ENCODE assay signal across 16 cellular contexts in genomic region chrX:7993873-7994272, GRCh38.
DNase-seq lines count a peak whose midpoint lies in the region; ATAC-seq and TF ChIP-seq lines count a peak whose summit lies in the region.
"Had no signal": no experiment of that assay in that cellular context is flagged by ENCODE, and none has a peak within 500 bp of the region (broad histone marks: within the 10 kb centered on the region; RNA-seq: fewer than 3 reads in every experiment).

No MANE protein-coding gene starts in this region.

- no peak for ATAC-seq in IMR-90 (ENCODE audit: low read depth)
- ATAC-seq in foreskin keratinocyte = no peak
- ATAC-seq in GM19324 (IDR thresholded peaks at IDR 0.05; ENCODE audit: low FRiP score, unreplicated experiment) = no peak
- ATAC-seq: K562 had no signal

- in situ Hi-C loops in IMR-90 (cut with MboI; ENCODE audit: low sequenced_read_pairs) = loop anchor here (10.0 kb wide), 1 partner anchor 741 kb away; the partner anchor contains the start of gene ANOS1

- H2BK120ac ChIP-seq in H9 (ENCODE audit: low read depth, low read length, poor library complexity, severe bottlenecking) = no peak overlapping the region
- H2BK120ac ChIP-seq in IMR-90 (ENCODE audit: low read depth, low read length) = no peak overlapping the region

- TF ChIP-seq POLR2A in IMR-90 (IDR thresholded peaks at IDR 0.05; ENCODE audit: low read depth, low read length) = no peak

- H3K27me3 Mint-ChIP-seq in H9 (ENCODE audit: low read depth) = no peaks in the 10 kb centered on the region; the same call in none of the 2 replicates
- H3K27me3 Mint-ChIP-seq: CD4-positive, alpha-beta T cell had no signal

- no peak overlapping the region for H2AK9ac ChIP-seq in IMR-90 (replicated peaks; ENCODE audit: low read depth, low read length, poor library complexity)

- no peaks in the 10 kb centered on the region for H3K4me1 Mint-ChIP-seq in H9

- H2BK20ac ChIP-seq in H9 (ENCODE audit: low read depth, low read length, poor library complexity, severe bottlenecking) (no peak overlapping the region), IMR-90 (ENCODE audit: low read depth, low read length) (no peak overlapping the region)

- no peak overlapping the region for H2BK15ac ChIP-seq in H9 (ENCODE audit: low read depth, low read length)
- no peak overlapping the region for H2BK15ac ChIP-seq in IMR-90 (ENCODE audit: low read depth, low read length)

- no peak for DNase-seq in H9
- DNase-seq in IMR-90 = peak; percentile 1
- peak; percentile 9 for DNase-seq in choroid plexus epithelial cell (ENCODE audit: low read depth)
- no peak for DNase-seq in stimulated activated CD4-positive, alpha-beta T cell treated with anti-CD3 and anti-CD28 coated beads, Interleukin-12 subunit alpha, Interleukin-12 subunit beta, amount 100 ng/mL, for 4 hours
- DNase-seq in foreskin keratinocyte = no peak
- DNase-seq: ACHN; Caco-2; CD4-positive, alpha-beta T cell; DMS153; DMS79; GDM1; GOT3; H7 had no signal

- H3K4me1 ChIP-seq in H9 (ENCODE audit: insufficient read depth, low read length) = no peaks in the 10 kb centered on the region
- no peaks in the 10 kb centered on the region for H3K4me1 ChIP-seq in IMR-90 (ENCODE audit: control insufficient read depth, insufficient read depth, low read length)
- H3K4me1 ChIP-seq in foreskin keratinocyte = no peaks in the 10 kb centered on the region
- H3K4me1 ChIP-seq: Caco-2 had no signal

- H3K23me2 ChIP-seq in H9 (ENCODE audit: insufficient read length, low read depth, low read length, poor library complexity, severe bottlenecking) = no peaks in the 10 kb centered on the region

- H3K4me2 ChIP-seq in H9 (ENCODE audit: insufficient read depth, insufficient read length, low read length) (no peak overlapping the region), IMR-90 (ENCODE audit: low read depth, low read length) (no peak overlapping the region)

- no peak overlapping the region for H4K5ac ChIP-seq in H9 (ENCODE audit: insufficient read length, low read depth, low read length)
- no peak overlapping the region for H4K5ac ChIP-seq in IMR-90 (ENCODE audit: low read depth, low read length)

- no TSS peak for BruUV-seq in IMR-90 (replicated peaks; lab: Mats Ljungman, UMichigan)

- H3K4me3 ChIP-seq in IMR-90 (ENCODE audit: insufficient read depth, low read depth, low read length) (no peak overlapping the region), choroid plexus epithelial cell (ENCODE audit: low read depth, low read length) (no peak overlapping the region)
- H3K4me3 ChIP-seq: K562 had no signal

- dilution Hi-C loops in IMR-90 (cut with HindIII; ENCODE audit: low sequenced_read_pairs, unreplicated experiment) = no loop called here

- H3K9me3 ChIP-seq in H9 (ENCODE audit: control insufficient read depth, low read depth, low read length) = no peaks in the 10 kb centered on the region
- peaks cover 1% of the 10 kb centered on the region; the same call in 1 of the 2 replicates for H3K9me3 ChIP-seq in IMR-90 (ENCODE audit: control insufficient read depth, insufficient read depth, low read length)
- H3K9me3 ChIP-seq: Caco-2 had no signal

- H4K91ac ChIP-seq in H9 (ENCODE audit: insufficient read length, low read depth, low read length) (no peak overlapping the region), IMR-90 (ENCODE audit: insufficient read depth, low read depth, low read length) (no peak overlapping the region)

- H3T11ph ChIP-seq in H9 (ENCODE audit: low read length) = no peak overlapping the region

- POLR2A ChIA-PET in IMR-90 (lab: Charles Lee; ENCODE audit: unreplicated experiment) = no interaction called here

- H3K4ac ChIP-seq in H9 (ENCODE audit: low read depth, low read length) = no peak overlapping the region
- no peak overlapping the region for H3K4ac ChIP-seq in IMR-90 (ENCODE audit: low read depth, low read length)

- CTCF ChIA-PET in IMR-90 (lab: Yijun Ruan, JAX) = no interaction called here

- TF ChIP-seq RAD21 in IMR-90 (IDR thresholded peaks at IDR 0.05; ENCODE audit: low read length) = no peak

- no peaks in the 10 kb centered on the region for H4K20me1 ChIP-seq in H9 (ENCODE audit: control insufficient read depth, insufficient read depth, insufficient read length)
- no peaks in the 10 kb centered on the region for H4K20me1 ChIP-seq in IMR-90 (ENCODE audit: insufficient read depth, low read length)

- no peak overlapping the region for H3K56ac ChIP-seq in H9 (ENCODE audit: insufficient read length, low read depth, low read length)
- no peak overlapping the region for H3K56ac ChIP-seq in IMR-90 (ENCODE audit: extremely low read depth, insufficient read depth, low read length)

- no peak overlapping the region for H3K27ac ChIP-seq in H9 (ENCODE audit: insufficient read length, low read depth, low read length)
- H3K27ac ChIP-seq in IMR-90 (ENCODE audit: insufficient read depth, low read length) = no peak overlapping the region
- no peak overlapping the region for H3K27ac ChIP-seq in foreskin keratinocyte
- H3K27ac ChIP-seq: C4-2B had no signal

- intact Hi-C loops in IMR-90 (cut with micrococcal nuclease) = no loop called here

- no peak overlapping the region for H4K8ac ChIP-seq in H9 (replicated peaks; ENCODE audit: insufficient read length, low read depth, low read length)
- no peak overlapping the region for H4K8ac ChIP-seq in IMR-90 (ENCODE audit: low read depth in 2 of 2, low read length in 2 of 2)

- no peaks in the 10 kb centered on the region for H3K79me1 ChIP-seq in H9 (ENCODE audit: insufficient read depth, low read depth, low read length, poor library complexity, severe bottlenecking)
- no peaks in the 10 kb centered on the region for H3K79me1 ChIP-seq in IMR-90 (ENCODE audit: low read depth in 1 of 2, low read length in 2 of 2)

- H3K9ac ChIP-seq in H9 (ENCODE audit: extremely low read depth, insufficient read length, low read length) (no peak overlapping the region), IMR-90 (ENCODE audit: low read depth, low read length) (no peak overlapping the region)

- H2BK12ac ChIP-seq in H9 (ENCODE audit: insufficient read length, low read depth, low read length) = no peak overlapping the region

- H3K9me3 Mint-ChIP-seq in H9 = no peaks in the 10 kb centered on the region
- H3K9me3 Mint-ChIP-seq: CD4-positive, alpha-beta T cell had no signal

- H2AFZ ChIP-seq in H9 (ENCODE audit: low read length) (no peak overlapping the region), IMR-90 (replicated peaks; ENCODE audit: low read length, poor library complexity) (no peak overlapping the region)

- H3K18ac ChIP-seq in H9 (ENCODE audit: insufficient read length, low read depth, low read length) = no peak overlapping the region
- H3K18ac ChIP-seq in IMR-90 (ENCODE audit: low read depth, low read length) = no peak overlapping the region

- H3K27me3 ChIP-seq in H9 (ENCODE audit: insufficient read depth, low read length) (no peaks in the 10 kb centered on the region), IMR-90 (ENCODE audit: control insufficient read depth, insufficient read depth, low read length) (no peaks in the 10 kb centered on the region), foreskin keratinocyte (no peaks in the 10 kb centered on the region)

- peak overlapping the region; percentile 25 for H2BK5ac ChIP-seq in H9 (ENCODE audit: insufficient read length, low read length)
- no peak overlapping the region for H2BK5ac ChIP-seq in IMR-90 (ENCODE audit: low read depth, low read length, poor library complexity, severe bottlenecking)

- H3K27ac Mint-ChIP-seq in H9 = no peak overlapping the region
- H3K27ac Mint-ChIP-seq: CD4-positive, alpha-beta T cell had no signal

- no peak overlapping the region for H2AK5ac ChIP-seq in H9 (ENCODE audit: insufficient read length, low read length)
- H2AK5ac ChIP-seq in IMR-90 (ENCODE audit: low read depth, low read length) = no peak overlapping the region

- no peaks in the 10 kb centered on the region for H3K9me1 ChIP-seq in IMR-90 (ENCODE audit: insufficient read depth, low read length)

- H3K23ac ChIP-seq in H9 (ENCODE audit: insufficient read length, low read depth, low read length) (no peak overlapping the region), IMR-90 (ENCODE audit: low read depth, low read length) (no peak overlapping the region)

- H3K4me3 Mint-ChIP-seq in H9 = no peak overlapping the region
- H3K4me3 Mint-ChIP-seq: CD4-positive, alpha-beta T cell had no signal

- no CpG with 5 or more reads among the region's 4 CpGs for WGBS in H9 (ENCODE audit: extremely low coverage, insufficient read length, low lambda C conversion rate)
- 76% methylated on average over 2 of the region's 4 CpGs; no CpG with 5 or more reads in 1 of the 2 experiments for WGBS in IMR-90 (ENCODE audit: extremely low coverage in 2 of 2, insufficient read length in 1 of 2), 2 experiments

- H3K36me3 Mint-ChIP-seq in H9 (ENCODE audit: insufficient read depth in 1 of 3, low read depth in 3 of 3) = peaks cover 0 to 4% (median under 1%) of the 10 kb centered on the region in 3 experiments; a peak in 2 of 7 replicates

- H3K14ac ChIP-seq in H9 (ENCODE audit: insufficient read depth, low read length) (no peak overlapping the region), IMR-90 (replicated peaks; ENCODE audit: low read depth, low read length) (no peak overlapping the region)

- H3K79me2 ChIP-seq in H9 (ENCODE audit: insufficient read depth, low read length) = no peaks in the 10 kb centered on the region

- H3K36me3 ChIP-seq in IMR-90 (ENCODE audit: control insufficient read depth, insufficient read depth, low read length) = no peaks in the 10 kb centered on the region

- TF ChIP-seq CTCF in H9 (conservative IDR thresholded peaks at IDR 0.05) = no peak
- TF ChIP-seq CTCF in IMR-90 (conservative IDR thresholded peaks at IDR 0.05; ENCODE audit: low read depth, low read length) = no peak
- no peak for TF ChIP-seq CTCF in choroid plexus epithelial cell (conservative IDR thresholded peaks at IDR 0.05; ENCODE audit: low read depth, low read length)
- no peak for TF ChIP-seq CTCF in foreskin keratinocyte (conservative IDR thresholded peaks at IDR 0.05)

TF ChIP-seq in IMR-90, 13 proteins besides CTCF, POLR2A, EP300 and RAD21 (continues in another document):
- TF ChIP-seq BHLHE40 (IDR thresholded peaks at IDR 0.05; ENCODE audit: low read depth, low read length) = no peak
- no peak for TF ChIP-seq SMC3 (IDR thresholded peaks at IDR 0.05; ENCODE audit: low read depth, low read length)
- no peak for TF ChIP-seq CHD1 (IDR thresholded peaks at IDR 0.05; ENCODE audit: low read depth, low read length)
- TF ChIP-seq ELK1 (IDR thresholded peaks at IDR 0.05; ENCODE audit: borderline replicate concordance, low read depth, low read length) = no peak
- TF ChIP-seq MAFK (IDR thresholded peaks at IDR 0.05; ENCODE audit: low read depth, low read length) = no peak
- no peak for TF ChIP-seq CEBPB (IDR thresholded peaks at IDR 0.05; ENCODE audit: low read depth, low read length)

Comparison
In these comparisons a context has a peak if more than half of its experiments do, and no peak if none do; other contexts are left out.
1. DNase-seq: peak in IMR-90 (single experiment) and choroid plexus epithelial cell (single experiment); none in H9 (single experiment), stimulated activated CD4-positive, alpha-beta T cell treated with anti-CD3 and anti-CD28 coated beads, Interleukin-12 subunit alpha, Interleukin-12 subunit beta, amount 100 ng/mL, for 4 hours (single experiment) and foreskin keratinocyte (0 of 2).